Comparison of ENCODE assay signal across 20 cellular contexts in genomic region chr18:6959110-6959509, GRCh38.
"Had no signal": no experiment of that assay in that cellular context is flagged by ENCODE, and none has a peak within 500 bp of the region (broad histone marks: within the 10 kb centered on the region; RNA-seq: fewer than 3 reads in every experiment).

No MANE protein-coding gene starts in this region.

- H3K4me1 ChIP-seq: colonic mucosa, heart left ventricle, stomach had no signal

- H3K27me3 ChIP-seq: colonic mucosa, foreskin keratinocyte, heart left ventricle, neutrophil, stomach, transverse colon had no signal

- H3K4me1 Mint-ChIP-seq: naive B cell, nephron had no signal

- H3K27ac Mint-ChIP-seq: naive B cell, nephron had no signal

- H3K36me3 ChIP-seq: colonic mucosa, heart left ventricle, neutrophil, stomach, thoracic aorta, transverse colon had no signal

- ATAC-seq: foreskin keratinocyte, heart left ventricle, left colon, left ventricle myocardium superior, sciatic nerve had no signal

- H3K9me3 ChIP-seq: colonic mucosa, neutrophil, thoracic aorta, transverse colon had no signal

- H3K36me3 Mint-ChIP-seq: naive B cell had no signal

- DNase-seq: colonic mucosa; dermis blood vessel endothelial cell; foreskin keratinocyte; heart left ventricle; hippocampal formation; left colon; left ventricle myocardium superior; mesendoderm; naive B cell; posterior cingulate gyrus; stimulated activated CD4-positive, alpha-beta T cell treated with anti-CD3 and anti-CD28 coated beads, Interleukin-2, amount 100 ng/mL, for 24 hours; stimulated activated CD4-positive, alpha-beta T cell treated with anti-CD3 and anti-CD28 coated beads, Interleukin-4, amount 100 ng/mL, for 4 hours; stimulated activated naive CD4-positive, alpha-beta T cell; stomach; substantia nigra; transverse colon had no signal

- H3K4me3 ChIP-seq: colonic mucosa, heart left ventricle, stomach, thoracic aorta, transverse colon had no signal

- H3K27me3 Mint-ChIP-seq: naive B cell had no signal

- H3K27ac ChIP-seq: colonic mucosa, foreskin keratinocyte, heart left ventricle, neutrophil, stomach, thoracic aorta, transverse colon had no signal

- H3K4me3 Mint-ChIP-seq: naive B cell, nephron had no signal

- H3K9me3 Mint-ChIP-seq: nephron had no signal
